9 cellular contexts compared by ENCODE assay signal in the genomic region with DNA sequence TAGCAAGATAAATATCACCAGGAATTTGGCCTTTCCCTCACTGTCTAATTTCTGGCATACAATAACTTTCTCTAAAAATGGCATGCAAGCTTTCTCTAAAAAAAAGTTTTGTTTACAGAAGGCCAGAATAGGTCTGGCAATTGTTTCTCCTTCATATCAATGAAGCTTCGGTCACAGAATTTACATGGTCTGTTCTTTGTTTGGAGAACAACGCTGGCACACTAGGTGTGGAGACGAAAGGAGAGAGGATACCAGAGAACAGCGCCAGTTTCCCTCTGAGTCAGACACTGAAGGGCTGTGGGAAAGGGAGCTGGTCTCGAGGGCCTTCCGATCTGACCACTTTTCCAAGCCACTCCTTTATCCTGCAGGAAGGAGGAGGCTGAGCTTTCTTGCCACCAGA.
DNase-seq lines count a peak whose midpoint lies in the region; ATAC-seq and TF ChIP-seq lines count a peak whose summit lies in the region.
"Had no signal": no experiment of that assay in that cellular context is flagged by ENCODE, and none has a peak within 500 bp of the region (broad histone marks: within the 10 kb centered on the region; RNA-seq: fewer than 3 reads in every experiment).

No MANE protein-coding gene starts in this region.

- no peak overlapping the region; the same call in 1 of the 2 replicates for H3K9ac ChIP-seq in IMR-90 (ENCODE audit: low read depth, low read length)

- peak; percentile 93 for ATAC-seq in IMR-90 (ENCODE audit: low read depth)
- peak; percentile 35 for ATAC-seq in thoracic aorta (ENCODE audit: insufficient number of reproducible peaks, low FRiP score, low read depth)
- ATAC-seq in GM21390 (IDR thresholded peaks at IDR 0.05; ENCODE audit: unreplicated experiment), result no peak

- peak overlapping the region; percentile 92 for H3K14ac ChIP-seq in IMR-90 (replicated peaks; ENCODE audit: low read depth, low read length)

- no peak overlapping the region for H3K4me3 ChIP-seq in IMR-90 (ENCODE audit: insufficient read depth, low read depth, low read length)
- H3K4me3 ChIP-seq in breast epithelium, result no peak overlapping the region
- H3K4me3 ChIP-seq in thoracic aorta, result peak overlapping the region; percentile 32

- no peaks in the 10 kb centered on the region for H3K9me1 ChIP-seq in IMR-90 (ENCODE audit: insufficient read depth, low read length)

- DNase-seq in IMR-90 (peak; percentile 73), breast epithelium (ENCODE audit: low spot score in 2 of 2) (peak in 1 of 2 donors; percentile 22), left kidney (ENCODE audit: low read depth, low spot score) (peak; percentile 7), thoracic aorta (ENCODE audit: low spot score) (no peak), 8988T (no peak), HuH-7 (ENCODE audit: low spot score) (no peak), GM13976 (ENCODE audit: low spot score) (no peak)
- DNase-seq: activated T-cell treated with anti-CD3 and anti-CD28 coated beads, Interleukin-2, amount 50 U/mL, for 48 hours had no signal

- dilution Hi-C loops in IMR-90 (cut with HindIII; ENCODE audit: low sequenced_read_pairs, unreplicated experiment), result no loop called here

- intact Hi-C loops in IMR-90 (cut with micrococcal nuclease), result no loop called here
- intact Hi-C loops in breast epithelium (cut with DNase I; ENCODE audit: low total_unique reads), result no loop called here

- no peak overlapping the region for H2BK5ac ChIP-seq in IMR-90 (ENCODE audit: low read depth, low read length, poor library complexity, severe bottlenecking)

- H2BK15ac ChIP-seq in IMR-90 (ENCODE audit: low read depth, low read length), result peak overlapping the region; percentile 29; the same call in 1 of the 3 replicates

- H4K8ac ChIP-seq in IMR-90 (ENCODE audit: low read depth in 2 of 2, low read length in 2 of 2), result peak overlapping the region; percentile 67 to 68; a peak in 3 of 4 replicates

- H2AFZ ChIP-seq in IMR-90 (replicated peaks; ENCODE audit: low read length, poor library complexity), result peak overlapping the region; percentile 67

- CTCF ChIA-PET in IMR-90 (lab: Yijun Ruan, JAX), result interaction anchor here (0.6 to 0.9 kb wide), 2 partner anchors 34 to 361 kb away, joined by 3 to 6 read pairs; no protein-coding TSS in a partner anchor

- H3K4me1 ChIP-seq in IMR-90 (ENCODE audit: control insufficient read depth, insufficient read depth, low read length) (peaks cover 2% of the 10 kb centered on the region; the same call in 1 of the 2 replicates), breast epithelium (peaks cover 0 to 4% of the 10 kb centered on the region in 2 donors), thoracic aorta (ENCODE audit: control insufficient read depth in 1 of 2, low read depth in 2 of 2) (peaks cover 13 to 38% of the 10 kb centered on the region in 2 donors)

- H4K20me1 ChIP-seq in IMR-90 (ENCODE audit: insufficient read depth, low read length), result no peaks in the 10 kb centered on the region

- TF ChIP-seq CTCF in IMR-90 (conservative IDR thresholded peaks at IDR 0.05; ENCODE audit: low read depth, low read length), result no peak
- TF ChIP-seq CTCF in breast epithelium (IDR thresholded peaks at IDR 0.05), result no peak
- TF ChIP-seq CTCF in thoracic aorta (IDR thresholded peaks at IDR 0.05), result no peak
- no peak for TF ChIP-seq CTCF in GM13976 (IDR thresholded peaks at IDR 0.05; ENCODE audit: borderline replicate concordance, control extremely low read depth, extremely low read depth, insufficient read depth, missing control alignments)

- H3K79me1 ChIP-seq in IMR-90 (ENCODE audit: low read depth in 1 of 2, low read length in 2 of 2), result no peaks in the 10 kb centered on the region

- WGBS in IMR-90 (ENCODE audit: extremely low coverage in 2 of 2, insufficient read length in 1 of 2), 2 experiments, result no CpG with 5 or more reads among the region's 6 CpGs

- H2BK20ac ChIP-seq in IMR-90 (ENCODE audit: low read depth, low read length), result peak overlapping the region; percentile 71

- no peak overlapping the region for H3K56ac ChIP-seq in IMR-90 (ENCODE audit: extremely low read depth, insufficient read depth, low read length)

- H3K4ac ChIP-seq in IMR-90 (ENCODE audit: low read depth, low read length), result peak overlapping the region; percentile 57

- TF ChIP-seq RAD21 in IMR-90 (IDR thresholded peaks at IDR 0.05; ENCODE audit: low read length), result no peak

- H3K27ac ChIP-seq in IMR-90 (ENCODE audit: insufficient read depth, low read length) (peak overlapping the region; percentile 45; the same call in 1 of the 2 replicates), breast epithelium (peak overlapping the region; percentile 27 to 57), thoracic aorta (peak overlapping the region; percentile 44 to 54)

- H4K5ac ChIP-seq in IMR-90 (ENCODE audit: low read depth, low read length), result peak overlapping the region; percentile 87

- H4K91ac ChIP-seq in IMR-90 (ENCODE audit: insufficient read depth, low read depth, low read length), result no peak overlapping the region

- TF ChIP-seq POLR2A in IMR-90 (IDR thresholded peaks at IDR 0.05; ENCODE audit: low read depth, low read length) (no peak), breast epithelium (IDR thresholded peaks at IDR 0.05) (no peak)

- peak overlapping the region; percentile 63; the same call in 1 of the 2 replicates for H3K23ac ChIP-seq in IMR-90 (ENCODE audit: low read depth, low read length)

- H3K27me3 ChIP-seq in IMR-90 (ENCODE audit: control insufficient read depth, insufficient read depth, low read length) (no peaks in the 10 kb centered on the region), breast epithelium (no peaks in the 10 kb centered on the region), thoracic aorta (replicated peaks; ENCODE audit: insufficient read depth) (no peaks in the 10 kb centered on the region)

- H2AK9ac ChIP-seq in IMR-90 (replicated peaks; ENCODE audit: low read depth, low read length, poor library complexity), result no peak overlapping the region

- peak overlapping the region; percentile 62; the same call in 1 of the 2 replicates for H3K4me2 ChIP-seq in IMR-90 (ENCODE audit: low read depth, low read length)

- H2AK5ac ChIP-seq in IMR-90 (ENCODE audit: low read depth, low read length), result no peak overlapping the region

- BruUV-seq in IMR-90 (replicated peaks; lab: Mats Ljungman, UMichigan), result no TSS peak

- POLR2A ChIA-PET in IMR-90 (lab: Charles Lee; ENCODE audit: unreplicated experiment), result interaction anchor here (0.5 kb wide), 1 partner anchor 148 kb away, joined by 3 read pairs; no protein-coding TSS in a partner anchor

- H3K36me3 ChIP-seq in IMR-90 (ENCODE audit: control insufficient read depth, insufficient read depth, low read length), result no peaks in the 10 kb centered on the region
- no peaks in the 10 kb centered on the region for H3K36me3 ChIP-seq in breast epithelium
- H3K36me3 ChIP-seq in thoracic aorta, result no peaks in the 10 kb centered on the region

- peak overlapping the region; percentile 91 for H3K18ac ChIP-seq in IMR-90 (ENCODE audit: low read depth, low read length)

- in situ Hi-C loops in IMR-90 (cut with MboI; ENCODE audit: low sequenced_read_pairs), result no loop called here
- in situ Hi-C loops in GM13976 (cut with MboI; ENCODE audit: low sequenced_read_pairs, unreplicated experiment), result no loop called here

- H3K9me3 ChIP-seq in IMR-90 (ENCODE audit: control insufficient read depth, insufficient read depth, low read length) (no peaks in the 10 kb centered on the region), breast epithelium (no peaks in the 10 kb centered on the region), thoracic aorta (no peaks in the 10 kb centered on the region)

- peak overlapping the region; percentile 28 for H2BK120ac ChIP-seq in IMR-90 (ENCODE audit: low read depth, low read length)

TF ChIP-seq in IMR-90, 13 proteins besides CTCF, POLR2A, EP300 and RAD21:
- TF ChIP-seq FOS (IDR thresholded peaks at IDR 0.05; ENCODE audit: low read depth, low read length) (no peak), CHD1 (IDR thresholded peaks at IDR 0.05; ENCODE audit: low read depth, low read length) (no peak), RCOR1 (IDR thresholded peaks at IDR 0.05; ENCODE audit: insufficient replicate concordance, low read length) (no peak), SMC3 (IDR thresholded peaks at IDR 0.05; ENCODE audit: low read depth, low read length) (no peak), MAZ (IDR thresholded peaks at IDR 0.05; ENCODE audit: borderline replicate concordance, low read depth, low read length) (no peak), RFX5 (IDR thresholded peaks at IDR 0.05; ENCODE audit: low read depth, low read length) (no peak)
- TF ChIP-seq, protein P1, sequence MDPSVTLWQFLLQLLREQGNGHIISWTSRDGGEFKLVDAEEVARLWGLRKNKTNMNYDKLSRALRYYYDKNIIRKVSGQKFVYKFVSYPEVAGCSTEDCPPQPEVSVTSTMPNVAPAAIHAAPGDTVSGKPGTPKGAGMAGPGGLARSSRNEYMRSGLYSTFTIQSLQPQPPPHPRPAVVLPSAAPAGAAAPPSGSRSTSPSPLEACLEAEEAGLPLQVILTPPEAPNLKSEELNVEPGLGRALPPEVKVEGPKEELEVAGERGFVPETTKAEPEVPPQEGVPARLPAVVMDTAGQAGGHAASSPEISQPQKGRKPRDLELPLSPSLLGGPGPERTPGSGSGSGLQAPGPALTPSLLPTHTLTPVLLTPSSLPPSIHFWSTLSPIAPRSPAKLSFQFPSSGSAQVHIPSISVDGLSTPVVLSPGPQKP (IDR thresholded peaks at IDR 0.05; ENCODE audit: borderline replicate concordance, low read depth, low read length), result no peak

Comparison
In these comparisons a context has a peak if more than half of its experiments do, and no peak if none do; other contexts are left out.
1. DNase-seq: peak in IMR-90 (single experiment) and left kidney (single experiment); none in thoracic aorta (single experiment), 8988T (single experiment), HuH-7 (single experiment) and GM13976 (single experiment).
2. Peak in every context shown above with its lines, with median percentiles within 50 percentile points of each other: H3K27ac ChIP-seq.